8 cellular contexts compared by ENCODE assay signal in genomic region chr6:158220786-158221442, GRCh38. TPM values are rescaled to one million over a fixed set of nuclear protein-coding genes. Genes with fewer than 3 reads are reported as not detected.
DNase-seq lines count a peak whose midpoint lies in the region; ATAC-seq and TF ChIP-seq lines count a peak whose summit lies in the region.

No MANE protein-coding gene starts in this region.

- no peaks in the 10 kb centered on the region for H3K27me3 ChIP-seq in colonic mucosa
- no peaks in the 10 kb centered on the region for H3K27me3 ChIP-seq in liver (ENCODE audit: control insufficient read depth in 4 of 4, insufficient read depth in 4 of 4, low read length in 3 of 4)

- H3K4me3 ChIP-seq in colonic mucosa = no peak overlapping the region
- no peak overlapping the region for H3K4me3 ChIP-seq in liver (ENCODE audit: low read depth in 1 of 3, low read length in 3 of 3)

- no peaks in the 10 kb centered on the region for H3K4me1 ChIP-seq in colonic mucosa
- no peaks in the 10 kb centered on the region for H3K4me1 ChIP-seq in liver (ENCODE audit: control insufficient read depth in 4 of 4, insufficient read depth in 4 of 4, low read length in 3 of 4)

- ATAC-seq in GM18517 (IDR thresholded peaks at IDR 0.05; ENCODE audit: unreplicated experiment) = peak; percentile 72
- ATAC-seq in HG03280 (IDR thresholded peaks at IDR 0.05; ENCODE audit: unreplicated experiment) = peak; percentile 79

- H3K9me3 ChIP-seq in colonic mucosa (no peaks in the 10 kb centered on the region), liver (ENCODE audit: control insufficient read depth in 4 of 4, low read length in 3 of 4) (peaks cover 0 to 2% (median 0%) of the 10 kb centered on the region in 4 donors)

- DNase-seq in ACHN (peak; percentile 75), NCI-H526 (lab: John Stamatoyannopoulos, UW) (peak; percentile 26 to 82), colonic mucosa (peak; percentile 84)
- DNase-seq in activated CD4-positive, alpha-beta T cell treated with anti-CD3 and anti-CD28 coated beads, Interleukin-2, amount 50 U/mL, for 1 hour = peak; percentile 71
- DNase-seq in stimulated activated CD4-positive, alpha-beta T cell treated with anti-CD3 and anti-CD28 coated beads, TNF-alpha, amount 100 ng/mL, for 4 hours (ENCODE audit: low read depth in 3 of 3) = peak; percentile 54 to 62 (median 54)

- intact Hi-C loops in colonic mucosa (cut with DNase I) = loop anchor here (5.0 to 10.0 kb wide), 3 partner anchors 294 to 471 kb away; no protein-coding TSS in a partner anchor

- peak; percentile 92 for TF ChIP-seq CTCF in colonic mucosa (IDR thresholded peaks at IDR 0.05)
- TF ChIP-seq CTCF in liver (IDR thresholded peaks at IDR 0.05; ENCODE audit: low read depth, low read length, missing input control) = peak; percentile 95

- WGBS in liver = 7% methylated on average over 10 of the region's 10 CpGs

- in situ Hi-C loops in ACHN (cut with HindIII; ENCODE audit: low pct_ligation_motif_present, low pct_unique_long_range_greater_than_20kb, low sequenced_read_pairs) = no loop called here

- H3K27ac ChIP-seq in colonic mucosa (no peak overlapping the region), liver (ENCODE audit: low read depth in 1 of 2, low read length in 2 of 2) (no peak overlapping the region)

- H3K9ac ChIP-seq in colonic mucosa (ENCODE audit: low read depth in 2 of 2, low read length in 2 of 2) (no peak overlapping the region), liver (ENCODE audit: low read depth in 1 of 2, low read length in 2 of 2) (no peak overlapping the region)

- peak; percentile 90 to 92 for TF ChIP-seq RAD21 in liver (IDR thresholded peaks at IDR 0.05)

- H3K36me3 ChIP-seq in colonic mucosa (no peaks in the 10 kb centered on the region), liver (ENCODE audit: control insufficient read depth in 4 of 4, insufficient read depth in 3 of 4, low read depth in 1 of 4, low read length in 3 of 4) (no peaks in the 10 kb centered on the region)

TF ChIP-seq in liver, 16 proteins besides CTCF, POLR2A, EP300 and RAD21:
- TF ChIP-seq GABPA (IDR thresholded peaks at IDR 0.05 in 1 of 2, conservative IDR thresholded peaks at IDR 0.05 in 1 of 2) (no peak), YY1 (IDR thresholded peaks at IDR 0.05) (no peak), FOXA2 (IDR thresholded peaks at IDR 0.05) (no peak), ZBTB33 (IDR thresholded peaks at IDR 0.05) (no peak), REST (IDR thresholded peaks at IDR 0.05) (no peak), FOXA1 (IDR thresholded peaks at IDR 0.05) (no peak), RXRA (IDR thresholded peaks at IDR 0.05) (no peak), TAF1 (conservative IDR thresholded peaks at IDR 0.05) (no peak), HNF4A (conservative IDR thresholded peaks at IDR 0.05) (no peak), EGR1 (IDR thresholded peaks at IDR 0.05; ENCODE audit: low read depth in 2 of 2) (no peak), SP1 (IDR thresholded peaks at IDR 0.05) (no peak), JUND (IDR thresholded peaks at IDR 0.05) (no peak), MAX (IDR thresholded peaks at IDR 0.05) (no peak), NR2F2 (IDR thresholded peaks at IDR 0.05) (no peak), HNF4G (IDR thresholded peaks at IDR 0.05) (no peak)
- TF ChIP-seq, protein P1, sequence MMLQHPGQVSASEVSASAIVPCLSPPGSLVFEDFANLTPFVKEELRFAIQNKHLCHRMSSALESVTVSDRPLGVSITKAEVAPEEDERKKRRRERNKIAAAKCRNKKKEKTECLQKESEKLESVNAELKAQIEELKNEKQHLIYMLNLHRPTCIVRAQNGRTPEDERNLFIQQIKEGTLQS (IDR thresholded peaks at IDR 0.05) = no peak

RNA-seq across cellular contexts. Expression of gene GTF2H5, which starts 52.8 kb away (rescaled TPM):
- 10 to 100 TPM; 12.7 to 15.8 TPM for total RNA-seq in colonic mucosa
- 1 to 10 TPM; 1.5 TPM for total RNA-seq in liver
- 10 to 100 TPM in 1 of 2 donors, 1 to 10 TPM in 1; 5.4 to 17.3 TPM for polyA plus RNA-seq in liver

RNA-seq across cellular contexts. Expression of gene SERAC1, which starts 52.9 kb away (rescaled TPM):
- 1 to 10 TPM; 6.2 to 9.4 TPM for total RNA-seq in colonic mucosa
- 1 to 10 TPM; 2.6 to 4.4 TPM for total RNA-seq in liver
- polyA plus RNA-seq in liver = 1 to 10 TPM; 2.0 to 2.1 TPM

Comparison
In these comparisons a context has a peak if more than half of its experiments do, and no peak if none do; other contexts are left out.
1. RNA of gene GTF2H5, which starts 52.8 kb away (total RNA-seq): 12.7 to 15.8 TPM in colonic mucosa; 1.5 TPM in liver; every median in the first group is over 4 times any median in the second.
2. Peak in every context shown above with its lines, with median percentiles within 50 percentile points of each other: DNase-seq.